Comparison of ENCODE assay signal across 12 cellular contexts in genomic region chr3:76024640-76025039, GRCh38.
DNase-seq lines count a peak whose midpoint lies in the region; ATAC-seq and TF ChIP-seq lines count a peak whose summit lies in the region.
"Had no signal": no experiment of that assay in that cellular context is flagged by ENCODE, and none has a peak within 500 bp of the region (broad histone marks: within the 10 kb centered on the region; RNA-seq: fewer than 3 reads in every experiment).

No MANE protein-coding gene starts in this region.

- H3K4me1 ChIP-seq in heart left ventricle, result no peaks in the 10 kb centered on the region

- no peak overlapping the region for H3K4me3 ChIP-seq in heart left ventricle
- H3K4me3 ChIP-seq in fibroblast of mammary gland (ENCODE audit: control insufficient read depth, low read depth, low read length), result no peak overlapping the region
- H3K4me3 ChIP-seq: skin epidermis had no signal

- H3K9me3 ChIP-seq in heart left ventricle, result peaks cover 0 to 3% (median 0%) of the 10 kb centered on the region in 12 donors

- H3K27me3 Mint-ChIP-seq in type B pancreatic cell (peaks cover 3% of the 10 kb centered on the region), CD14-positive monocyte (ENCODE audit: low read depth in 3 of 3) (peaks cover 0 to 1% (median 0%) of the 10 kb centered on the region in 3 donors)

- H3K36me3 Mint-ChIP-seq in type B pancreatic cell, result no peaks in the 10 kb centered on the region
- H3K36me3 Mint-ChIP-seq in CD14-positive monocyte, result no peaks in the 10 kb centered on the region

- 32 to 38% (median 35%) methylated on average over 2 of the region's 2 CpGs for WGBS in heart left ventricle, 4 donors

- DNase-seq in heart left ventricle (no peak), left ventricle myocardium superior (no peak), OCI-M1 (lab: John Stamatoyannopoulos, UW) (peak; percentile 18), fibroblast of mammary gland (ENCODE audit: low read depth) (peak; percentile 33), type B pancreatic cell (ENCODE audit: extremely low spot score, unreplicated experiment) (no peak), CD14-positive monocyte (ENCODE audit: low spot score) (no peak), head of caudate nucleus (no peak)
- DNase-seq: activated CD8-positive, alpha-beta memory T cell treated with anti-CD3 and anti-CD28 coated beads, Interleukin-2, amount 50 U/mL, for 48 hours; foreskin melanocyte; GDM1 had no signal

- H3K4me1 Mint-ChIP-seq in type B pancreatic cell (ENCODE audit: unreplicated experiment) (peaks cover 4% of the 10 kb centered on the region), CD14-positive monocyte (no peaks in the 10 kb centered on the region)

- H3K27ac Mint-ChIP-seq in type B pancreatic cell (no peak overlapping the region), CD14-positive monocyte (no peak overlapping the region)

- H3K4me3 Mint-ChIP-seq in type B pancreatic cell, result no peak overlapping the region
- no peak overlapping the region for H3K4me3 Mint-ChIP-seq in CD14-positive monocyte

- TF ChIP-seq CTCF in heart left ventricle (IDR thresholded peaks at IDR 0.05) (peak in 9 of 12 donors; percentile 17 to 39 (median 25)), fibroblast of mammary gland (conservative IDR thresholded peaks at IDR 0.05; ENCODE audit: control insufficient read depth, insufficient read depth, low read depth, low read length) (peak; percentile 39), type B pancreatic cell (conservative IDR thresholded peaks at IDR 0.05) (peak; percentile 76), CD14-positive monocyte (IDR thresholded peaks at IDR 0.05) (no peak)

- intact Hi-C loops in heart left ventricle (cut with DNase I) (loop anchor here in 4 of 10 donors (10.0 kb wide), 2 partner anchors 550 to 560 kb away; no protein-coding TSS in a partner anchor), left ventricle myocardium superior (cut with micrococcal nuclease) (no loop called here), CD14-positive monocyte (cut with micrococcal nuclease) (no loop called here), head of caudate nucleus (cut with DNase I) (no loop called here)

- H3K36me3 ChIP-seq in heart left ventricle, result no peaks in the 10 kb centered on the region

- no peaks in the 10 kb centered on the region for H3K9me3 Mint-ChIP-seq in type B pancreatic cell
- no peaks in the 10 kb centered on the region for H3K9me3 Mint-ChIP-seq in CD14-positive monocyte

- H3K27me3 ChIP-seq in heart left ventricle, result no peaks in the 10 kb centered on the region

- ATAC-seq in heart left ventricle (no peak), left ventricle myocardium superior (no peak), HG03039 (IDR thresholded peaks at IDR 0.05; ENCODE audit: unreplicated experiment) (no peak)

- H3K27ac ChIP-seq in heart left ventricle, result no peak overlapping the region
- H3K27ac ChIP-seq: skin epidermis had no signal

- no peak for TF ChIP-seq POLR2A in heart left ventricle (IDR thresholded peaks at IDR 0.05)

Comparison
In these comparisons a context has a peak if more than half of its experiments do, and no peak if none do; other contexts are left out.
1. DNase-seq: peak in OCI-M1 (single experiment) and fibroblast of mammary gland (single experiment); none in heart left ventricle (0 of 5), left ventricle myocardium superior (single experiment), type B pancreatic cell (single experiment), CD14-positive monocyte (single experiment) and head of caudate nucleus (0 of 42).